In the genomic region with DNA sequence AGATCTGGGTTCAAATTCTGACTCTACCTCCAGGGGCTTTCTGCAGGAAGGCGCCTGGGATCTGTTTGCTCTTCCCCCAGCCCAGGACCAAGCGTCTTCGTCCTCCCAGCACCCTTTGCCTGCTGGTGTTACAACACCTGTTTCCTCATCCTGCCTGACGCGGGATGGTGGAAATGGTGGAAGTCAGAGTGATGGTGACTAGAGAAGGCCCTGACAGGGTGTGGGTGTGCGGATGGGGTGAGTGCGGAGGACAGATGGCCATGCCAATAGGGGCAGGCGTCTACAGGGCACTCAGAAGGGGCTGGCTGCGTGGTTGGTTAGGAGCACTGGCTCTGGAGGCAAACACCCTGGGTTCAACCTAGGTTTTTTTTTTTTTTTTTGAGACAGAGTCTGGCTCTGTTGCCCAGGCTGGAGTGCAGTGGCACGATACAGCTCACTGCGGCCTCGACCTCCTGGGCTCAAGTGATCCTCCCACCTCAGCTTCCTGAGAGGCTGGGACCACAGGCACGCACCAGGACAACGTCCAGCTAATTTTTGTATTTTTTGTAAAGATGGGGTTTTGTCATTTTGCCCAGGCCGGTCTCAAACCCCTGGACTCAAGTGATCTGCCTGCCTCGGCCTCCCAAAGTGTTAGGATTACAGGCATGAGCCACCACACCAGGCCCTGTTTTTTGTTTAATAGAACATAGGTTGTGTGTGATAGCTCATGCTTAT, we compare ENCODE assay signal across 9 cellular contexts. TPM values are rescaled to one million over a fixed set of nuclear protein-coding genes. Genes with fewer than 3 reads are reported as not detected.
DNase-seq lines count a peak whose midpoint lies in the region; ATAC-seq and TF ChIP-seq lines count a peak whose summit lies in the region.
"Had no signal": no experiment of that assay in that cellular context is flagged by ENCODE, and none has a peak within 500 bp of the region (broad histone marks: within the 10 kb centered on the region; RNA-seq: fewer than 3 reads in every experiment).

No MANE protein-coding gene starts in this region.

- DNase-seq in AG04450 (ENCODE audit: low read depth, low spot score): no peak
- no peak for DNase-seq in central memory CD8-positive, alpha-beta T cell (ENCODE audit: low spot score in 2 of 2)
- DNase-seq in C1 segment of cervical spinal cord (lab: John Stamatoyannopoulos, UW): no peak
- no peak for DNase-seq in H4 (ENCODE audit: low spot score)
- no peak for DNase-seq in Caco-2

- H3K36me3 ChIP-seq in KMS-11 (ENCODE audit: insufficient read depth) (no peaks in the 10 kb centered on the region), mucosa of stomach (ENCODE audit: control insufficient read depth, insufficient read depth, low read length) (no peaks in the 10 kb centered on the region), Caco-2 (ENCODE audit: control insufficient read depth, insufficient read depth, low read length) (no peaks in the 10 kb centered on the region)

- intact Hi-C loops in Caco-2 (cut with micrococcal nuclease; ENCODE audit: unreplicated experiment): no loop called here

- peaks cover 27% of the 10 kb centered on the region; the same call in 1 of the 2 replicates for H3K79me2 ChIP-seq in KMS-11 (ENCODE audit: insufficient read depth, low read depth)

- peaks cover 40% of the 10 kb centered on the region for H3K36me3 Mint-ChIP-seq in central memory CD8-positive, alpha-beta T cell (ENCODE audit: insufficient read depth)
- H3K36me3 Mint-ChIP-seq in Caco-2 (ENCODE audit: insufficient read depth, unreplicated experiment): no peaks in the 10 kb centered on the region

- no peak for ATAC-seq in central memory CD8-positive, alpha-beta T cell (replicated peaks; ENCODE audit: extremely low read depth, poor library complexity, severe bottlenecking)
- ATAC-seq in HG02852 (IDR thresholded peaks at IDR 0.05; ENCODE audit: unreplicated experiment): no peak

- H3K4me1 ChIP-seq in KMS-11 (ENCODE audit: low read depth, poor library complexity, severe bottlenecking): peaks cover 60% of the 10 kb centered on the region
- peaks cover 10% of the 10 kb centered on the region for H3K4me1 ChIP-seq in mucosa of stomach (ENCODE audit: control insufficient read depth, insufficient read depth, low read length)
- H3K4me1 ChIP-seq in Caco-2: no peaks in the 10 kb centered on the region

- H2AFZ ChIP-seq in KMS-11 (ENCODE audit: low read depth): no peak overlapping the region

- peak overlapping the region; percentile 75; the same call in 1 of the 2 replicates for H3K4me3 ChIP-seq in AG04450 (ENCODE audit: low read depth, low read length)
- H3K4me3 ChIP-seq in KMS-11 (IDR thresholded peaks at IDR 0.05; ENCODE audit: insufficient read depth, low read depth, low read length): no peak overlapping the region
- H3K4me3 ChIP-seq in mucosa of stomach (ENCODE audit: low read length): peak overlapping the region; percentile 23
- no peak overlapping the region for H3K4me3 ChIP-seq in Caco-2 (ENCODE audit: low read depth, low read length)
- H3K4me3 ChIP-seq: SK-N-MC had no signal

- POLR2A ChIA-PET in AG04450 (lab: Yijun Ruan, JAX): interaction anchor here (0.6 kb wide), 2 partner anchors 316 to 633 kb away, joined by 5 to 7 read pairs; no protein-coding TSS in a partner anchor
- POLR2A ChIA-PET in Caco-2 (lab: Charles Lee): no interaction called here

- H3K27me3 ChIP-seq in AG04450 (ENCODE audit: control insufficient read depth, insufficient read depth, low read length) (no peaks in the 10 kb centered on the region), KMS-11 (ENCODE audit: insufficient read depth, low read depth) (no peaks in the 10 kb centered on the region), mucosa of stomach (ENCODE audit: control insufficient read depth, insufficient read depth, low read length) (peaks cover 9% of the 10 kb centered on the region), Caco-2 (replicated peaks; ENCODE audit: control insufficient read depth, insufficient read depth, low read length) (no peaks in the 10 kb centered on the region)

- H3K27me3 Mint-ChIP-seq in central memory CD8-positive, alpha-beta T cell: no peaks in the 10 kb centered on the region
- no peaks in the 10 kb centered on the region for H3K27me3 Mint-ChIP-seq in Caco-2 (ENCODE audit: insufficient read depth, unreplicated experiment)

- H3K27ac Mint-ChIP-seq in central memory CD8-positive, alpha-beta T cell (ENCODE audit: low read depth): peak overlapping the region; percentile 83
- no peak overlapping the region for H3K27ac Mint-ChIP-seq in Caco-2 (ENCODE audit: unreplicated experiment)

- H3K27ac ChIP-seq in AG04450 (ENCODE audit: low read depth, low read length): no peak overlapping the region
- H3K27ac ChIP-seq in KMS-11: peak overlapping the region; percentile 83; the same call in 1 of the 2 replicates
- H3K27ac ChIP-seq: SK-N-MC had no signal

- H3K4me1 Mint-ChIP-seq in central memory CD8-positive, alpha-beta T cell: peaks cover 56% of the 10 kb centered on the region
- H3K4me1 Mint-ChIP-seq in Caco-2 (ENCODE audit: low read depth, unreplicated experiment): peaks cover 6% of the 10 kb centered on the region

- H3K9ac ChIP-seq in KMS-11 (peak overlapping the region; percentile 67; the same call in 1 of the 2 replicates), mucosa of stomach (ENCODE audit: low read length) (peak overlapping the region; percentile 77)

- TF ChIP-seq CTCF in AG04450 (IDR thresholded peaks at IDR 0.05; ENCODE audit: low read depth, low read length) (no peak), KMS-11 (conservative IDR thresholded peaks at IDR 0.05; ENCODE audit: low read depth, low read length) (no peak), Caco-2 (IDR thresholded peaks at IDR 0.05; ENCODE audit: insufficient read depth in 1 of 2, low read depth in 1 of 2, low read length in 1 of 2, severe bottlenecking in 1 of 2, unreplicated experiment in 1 of 2) (no peak)

- no peaks in the 10 kb centered on the region; the same call in 1 of the 2 replicates for H3K9me3 ChIP-seq in AG04450 (ENCODE audit: control insufficient read depth, insufficient read depth, low read length)
- H3K9me3 ChIP-seq in mucosa of stomach (ENCODE audit: control insufficient read depth, low read length): no peaks in the 10 kb centered on the region
- H3K9me3 ChIP-seq in Caco-2: no peaks in the 10 kb centered on the region

- no TSS peak for BruUV-seq in Caco-2 (replicated peaks; lab: Mats Ljungman, UMichigan)

- H4K20me1 ChIP-seq in KMS-11 (ENCODE audit: insufficient read depth): no peaks in the 10 kb centered on the region

- peak overlapping the region; percentile 90 for H3K4me3 Mint-ChIP-seq in central memory CD8-positive, alpha-beta T cell
- H3K4me3 Mint-ChIP-seq in Caco-2 (ENCODE audit: unreplicated experiment): no peak overlapping the region

- H3K9me3 Mint-ChIP-seq in central memory CD8-positive, alpha-beta T cell: no peaks in the 10 kb centered on the region
- no peaks in the 10 kb centered on the region for H3K9me3 Mint-ChIP-seq in Caco-2 (ENCODE audit: unreplicated experiment)

- H3K4me2 ChIP-seq in KMS-11: peak overlapping the region; percentile 56

- CTCF ChIA-PET in AG04450 (lab: Charles Lee): no interaction called here
- CTCF ChIA-PET in Caco-2 (lab: Charles Lee): interaction anchor here (0.5 kb wide), 1 partner anchor 27 kb away, joined by 4 read pairs; no protein-coding TSS in a partner anchor

RNA-seq across cellular contexts. Expression of a gene that starts 1.5 kb away (rescaled TPM):
- 13.0 and 14.1 TPM in 2 replicates for polyA plus RNA-seq in AG04450 (2011; rRNA removed)
- polyA minus RNA-seq in AG04450 (2011; rRNA and poly(A)+ RNA removed): 10.2 and 12.6 TPM in 2 replicates
- total RNA-seq in H4 (2014; rRNA removed; shearing (Covaris generic)): 0.75 and 2.6 TPM in 2 replicates
- 0.51 and 0.59 TPM in 2 replicates for total RNA-seq in Caco-2 (2022)

RNA-seq across cellular contexts. Expression of a gene that starts 40.5 kb away (rescaled TPM):
- 35.9 and 49.1 TPM in 2 replicates for polyA plus RNA-seq in AG04450 (2011; rRNA removed)
- polyA minus RNA-seq in AG04450 (2011; rRNA and poly(A)+ RNA removed): 12.6 and 14.3 TPM in 2 replicates
- 78.6 and 83.9 TPM in 2 replicates for total RNA-seq in H4 (2014; rRNA removed; shearing (Covaris generic))
- total RNA-seq in Caco-2 (2022): 56.1 and 71.0 TPM in 2 replicates

RNA-seq across cellular contexts. Expression of a gene that starts 43.2 kb away (rescaled TPM):
- polyA plus RNA-seq in AG04450 (2011; rRNA removed): 52.7 and 55.2 TPM in 2 replicates
- 42.8 and 59.2 TPM in 2 replicates for polyA minus RNA-seq in AG04450 (2011; rRNA and poly(A)+ RNA removed)
- 32.8 and 45.9 TPM in 2 replicates for total RNA-seq in H4 (2014; rRNA removed; shearing (Covaris generic))
- total RNA-seq in Caco-2 (2022): 37.2 and 40.6 TPM in 2 replicates

Comparison
In these comparisons a context has a peak if more than half of its experiments do, and no peak if none do; other contexts are left out.
1. H3K4me3 ChIP-seq: peak in AG04450 (single experiment) and mucosa of stomach (single experiment); none in KMS-11 (single experiment) and Caco-2 (single experiment).